In the genomic region with DNA sequence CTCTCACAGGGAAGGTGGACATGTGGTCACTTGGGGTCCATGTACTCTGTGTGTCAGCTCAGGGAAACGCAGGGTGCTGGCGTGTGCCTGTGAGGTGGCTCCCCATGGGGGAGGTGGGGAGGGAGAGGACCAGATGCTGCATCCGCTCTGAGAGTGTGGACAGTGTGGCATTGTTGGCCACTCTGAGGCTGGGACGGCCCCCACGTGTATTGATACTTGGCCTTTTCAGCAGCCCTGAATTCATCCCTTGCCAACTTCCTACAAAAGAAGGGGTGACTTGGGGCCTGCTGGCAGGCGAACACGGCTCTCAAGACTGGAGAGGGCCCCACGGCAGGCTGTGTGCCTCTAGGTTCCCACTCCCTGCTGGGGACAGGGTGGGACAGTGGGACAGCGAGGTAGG, we compare ENCODE assay signal across 18 cellular contexts.
A peak's percentile ranks its signal among the peaks of the same experiment; 100 is the strongest.
DNase-seq lines count a peak whose midpoint lies in the region; ATAC-seq and TF ChIP-seq lines count a peak whose summit lies in the region.
"Had no signal": no experiment of that assay in that cellular context is flagged by ENCODE, and none has a peak within 500 bp of the region (broad histone marks: within the 10 kb centered on the region; RNA-seq: fewer than 3 reads in every experiment).

No MANE protein-coding gene starts in this region.

- H3K9me3 Mint-ChIP-seq in CD8-positive, alpha-beta memory T cell, result no peaks in the 10 kb centered on the region

- no peaks in the 10 kb centered on the region for H3K9me3 ChIP-seq in BLaER1 treated with 17β-estradiol and CSF1 and Interleukin-3, amounts not matched to agents 10 nM and 100 nM (replicated peaks in 1 of 11)
- no peaks in the 10 kb centered on the region for H3K9me3 ChIP-seq in CD8-positive, alpha-beta memory T cell (ENCODE audit: low read length)
- no peaks in the 10 kb centered on the region for H3K9me3 ChIP-seq in effector memory CD4-positive, alpha-beta T cell (ENCODE audit: control insufficient read depth, low read length)
- H3K9me3 ChIP-seq in neuronal stem cell (replicated peaks in 1 of 2; ENCODE audit: control insufficient read depth in 2 of 2, insufficient read depth in 1 of 2, low read depth in 1 of 2, low read length in 2 of 2), result no peaks in the 10 kb centered on the region
- H3K9me3 ChIP-seq in MM.1S (replicated peaks; ENCODE audit: insufficient read depth, low read length), result no peaks in the 10 kb centered on the region
- H3K9me3 ChIP-seq: BE2C, colonic mucosa, tibial nerve had no signal

- CTCF ChIA-PET in CD8-positive, alpha-beta memory T cell (lab: Charles Lee), result interaction anchor here (0.7 to 5.6 kb wide), 8 partner anchors 11 to 122 kb away, joined by 3 to 48 read pairs (median 6); no protein-coding TSS in a partner anchor

- H3K36me3 ChIP-seq in BLaER1 treated with 17β-estradiol and CSF1 and Interleukin-3, amounts not matched to agents 10 nM and 100 nM, result no peaks in the 10 kb centered on the region
- no peaks in the 10 kb centered on the region for H3K36me3 ChIP-seq in CD8-positive, alpha-beta memory T cell (ENCODE audit: insufficient read depth, low read length)
- H3K36me3 ChIP-seq in effector memory CD4-positive, alpha-beta T cell (ENCODE audit: control insufficient read depth, insufficient read depth, low read length), result no peaks in the 10 kb centered on the region
- H3K36me3 ChIP-seq in neuronal stem cell (replicated peaks in 1 of 2; ENCODE audit: control insufficient read depth in 2 of 2, insufficient read depth in 2 of 2, low read length in 2 of 2) (no peaks in the 10 kb centered on the region), MM.1S (replicated peaks; ENCODE audit: insufficient read depth, low read length) (no peaks in the 10 kb centered on the region)
- H3K36me3 ChIP-seq: BE2C, colonic mucosa, tibial nerve had no signal

- H2BK12ac ChIP-seq in neuronal stem cell (ENCODE audit: low read length), result no peak overlapping the region

- H3K18ac ChIP-seq in neuronal stem cell (ENCODE audit: low read length), result peak overlapping the region; percentile 48

- H3K27me3 ChIP-seq in BLaER1 treated with 17β-estradiol and CSF1 and Interleukin-3, amounts not matched to agents 10 nM and 100 nM, result peaks cover 0 to 10% (median 0%) of the 10 kb centered on the region in 11 experiments; a peak in 2 of 22 replicates
- H3K27me3 ChIP-seq in CD8-positive, alpha-beta memory T cell (ENCODE audit: insufficient read depth, low read length, poor library complexity, severe bottlenecking), result no peaks in the 10 kb centered on the region
- no peaks in the 10 kb centered on the region for H3K27me3 ChIP-seq in effector memory CD4-positive, alpha-beta T cell (replicated peaks; ENCODE audit: control insufficient read depth, insufficient read depth, low read length, poor library complexity, severe bottlenecking)
- H3K27me3 ChIP-seq in neuronal stem cell (ENCODE audit: control insufficient read depth in 3 of 3, insufficient read depth in 3 of 3, low read depth in 1 of 3, low read length in 3 of 3), result peaks cover 0 to 3% (median 0%) of the 10 kb centered on the region in 3 experiments
- H3K27me3 ChIP-seq in MM.1S (replicated peaks; ENCODE audit: insufficient read depth, low read length), result no peaks in the 10 kb centered on the region
- H3K27me3 ChIP-seq: BE2C, colonic mucosa, tibial nerve had no signal

- no peak overlapping the region for H2BK15ac ChIP-seq in neuronal stem cell (ENCODE audit: low read length)

- peaks cover 0 to 6% (median 1%) of the 10 kb centered on the region in 3 donors for H3K36me3 Mint-ChIP-seq in CD8-positive, alpha-beta memory T cell

- POLR2A ChIA-PET in CD8-positive, alpha-beta memory T cell (lab: Charles Lee), result interaction anchor here (1.1 to 5.0 kb wide), 2 partner anchors 19 to 23 kb away, joined by 3 to 51 read pairs; no protein-coding TSS in a partner anchor

- no peak overlapping the region for H2BK120ac ChIP-seq in neuronal stem cell (ENCODE audit: low read depth, low read length)

- no CpG with 5 or more reads among the region's 9 CpGs for WGBS in neuronal stem cell (ENCODE audit: extremely low coverage in 2 of 2, insufficient read length in 2 of 2, insufficient replicate concordance in 1 of 2), 2 donors

- no peak for TF ChIP-seq CTCF in MM.1S (IDR thresholded peaks at IDR 0.05; ENCODE audit: low read length)

- peak overlapping the region in 8 of 11 experiments; percentile 29 to 80 (median 70); a peak in 13 of 22 replicates for H3K27ac ChIP-seq in BLaER1 treated with 17β-estradiol and CSF1 and Interleukin-3, amounts not matched to agents 10 nM and 100 nM
- H3K27ac ChIP-seq in CD8-positive, alpha-beta memory T cell (ENCODE audit: low read depth, low read length), result peak overlapping the region; percentile 25
- H3K27ac ChIP-seq in effector memory CD4-positive, alpha-beta T cell (ENCODE audit: insufficient read depth, low read length, poor library complexity, severe bottlenecking), result peak overlapping the region; percentile 12
- no peak overlapping the region for H3K27ac ChIP-seq in neuronal stem cell (replicated peaks; ENCODE audit: low read length)
- no peak overlapping the region for H3K27ac ChIP-seq in MM.1S (ENCODE audit: low read length)
- H3K27ac ChIP-seq: colonic mucosa, tibial nerve had no signal

- H4K20me1 ChIP-seq in BLaER1 treated with 17β-estradiol and CSF1 and Interleukin-3, amounts not matched to agents 10 nM and 100 nM, result peaks cover 0 to 19% (median 0%) of the 10 kb centered on the region in 11 experiments; a peak in 5 of 22 replicates
- no peaks in the 10 kb centered on the region for H4K20me1 ChIP-seq in MM.1S (ENCODE audit: insufficient read depth, low read length)

- H3K14ac ChIP-seq in neuronal stem cell (ENCODE audit: low read length), result no peak overlapping the region

- H2BK5ac ChIP-seq in neuronal stem cell (ENCODE audit: low read length), result peak overlapping the region; percentile 30

- no peaks in the 10 kb centered on the region for H3K27me3 Mint-ChIP-seq in CD8-positive, alpha-beta memory T cell

- DNase-seq in CD8-positive, alpha-beta memory T cell, result peak in 1 of 5 donors; percentile 42
- DNase-seq in effector memory CD4-positive, alpha-beta T cell, result no peak
- DNase-seq in neuronal stem cell (ENCODE audit: low spot score) (no peak), MM.1S (no peak), EL (no peak), T-helper 1 cell (no peak)
- DNase-seq: activated CD4-positive, CD25-positive, alpha-beta regulatory T cell treated with anti-CD3 and anti-CD28 coated beads, Interleukin-2, amount 50 U/mL, for 72 hours; activated T-cell treated with anti-CD3 and anti-CD28 coated beads, Interleukin-2, amount 50 U/mL, for 1 hour; BE2C; DND-41; mesenchymal stem cell; NCI-H524 treated with DMSO at 0.1 percent for 48 hours; SIG-M5; stimulated activated CD4-positive, alpha-beta T cell treated with anti-CD3 and anti-CD28 coated beads, Interleukin-4, amount 100 ng/mL, for 1 hour had no signal

- H3K4me3 ChIP-seq in BLaER1 treated with 17β-estradiol and CSF1 and Interleukin-3, amounts not matched to agents 10 nM and 100 nM, result peak overlapping the region in 1 of 10 experiments; percentile 9; a peak in 2 of 20 replicates
- no peak overlapping the region for H3K4me3 ChIP-seq in CD8-positive, alpha-beta memory T cell (ENCODE audit: low read length)
- no peak overlapping the region for H3K4me3 ChIP-seq in effector memory CD4-positive, alpha-beta T cell (ENCODE audit: insufficient read depth, low read depth, low read length, poor library complexity, severe bottlenecking)
- H3K4me3 ChIP-seq in neuronal stem cell (ENCODE audit: low read length in 2 of 2) (no peak overlapping the region), MM.1S (ENCODE audit: low read length) (no peak overlapping the region)
- H3K4me3 ChIP-seq: colonic mucosa, tibial nerve had no signal

- H3K79me1 ChIP-seq in neuronal stem cell (ENCODE audit: low read depth, low read length), result peaks cover 5% of the 10 kb centered on the region

- H3K23ac ChIP-seq in neuronal stem cell (ENCODE audit: low read depth, low read length, poor library complexity), result peak overlapping the region; percentile 53

- H4K8ac ChIP-seq in neuronal stem cell (ENCODE audit: low read depth, low read length), result peak overlapping the region; percentile 50

- H3K9me2 ChIP-seq in MM.1S (replicated peaks; ENCODE audit: insufficient read depth, low read length), result no peaks in the 10 kb centered on the region

- peaks cover 65 to 84% (median 73%) of the 10 kb centered on the region in 3 donors for H3K4me1 Mint-ChIP-seq in CD8-positive, alpha-beta memory T cell

- peak overlapping the region; percentile 92 to 100 (median 98) for H3K27ac Mint-ChIP-seq in CD8-positive, alpha-beta memory T cell

- H3K79me2 ChIP-seq in MM.1S (ENCODE audit: low read length), result peaks cover 20% of the 10 kb centered on the region

- H2AFZ ChIP-seq in neuronal stem cell (ENCODE audit: low read length) (no peak overlapping the region), MM.1S (ENCODE audit: low read length) (no peak overlapping the region)

- H3K4ac ChIP-seq in neuronal stem cell (ENCODE audit: low read length), result no peak overlapping the region

- H4K91ac ChIP-seq in neuronal stem cell (ENCODE audit: low read depth, low read length, poor library complexity), result no peak overlapping the region

- H3K4me1 ChIP-seq in BLaER1 treated with 17β-estradiol and CSF1 and Interleukin-3, amounts not matched to agents 10 nM and 100 nM, result peaks cover 49 to 98% (median 85%) of the 10 kb centered on the region in 10 experiments
- peaks cover 72% of the 10 kb centered on the region for H3K4me1 ChIP-seq in CD8-positive, alpha-beta memory T cell (ENCODE audit: insufficient read depth, low read length)
- peaks cover 40% of the 10 kb centered on the region for H3K4me1 ChIP-seq in effector memory CD4-positive, alpha-beta T cell (ENCODE audit: control insufficient read depth, insufficient read depth, low read length, poor library complexity, severe bottlenecking)
- H3K4me1 ChIP-seq in neuronal stem cell (ENCODE audit: control insufficient read depth in 2 of 2, insufficient read depth in 1 of 2, low read depth in 1 of 2, low read length in 2 of 2) (peaks cover 0 to 1% of the 10 kb centered on the region in 2 donors), MM.1S (ENCODE audit: low read length) (peaks cover 18% of the 10 kb centered on the region)
- H3K4me1 ChIP-seq: BE2C, colonic mucosa had no signal

- H3K9ac ChIP-seq in BLaER1 treated with 17β-estradiol and CSF1 and Interleukin-3, amounts not matched to agents 10 nM and 100 nM, result peak overlapping the region in 6 of 11 experiments; percentile 13 to 73 (median 70); a peak in 8 of 22 replicates
- H3K9ac ChIP-seq in neuronal stem cell (ENCODE audit: low read depth, low read length, poor library complexity), result peak overlapping the region; percentile 68
- H3K9ac ChIP-seq in MM.1S (ENCODE audit: low read length), result no peak overlapping the region

- peaks cover 17% of the 10 kb centered on the region for H3F3A ChIP-seq in MM.1S (ENCODE audit: insufficient read depth, low read length)

- peak overlapping the region in 1 of 7 donors; percentile 36 for H3K4me3 Mint-ChIP-seq in CD8-positive, alpha-beta memory T cell

- H2AK5ac ChIP-seq in neuronal stem cell (ENCODE audit: low read depth, low read length), result no peak overlapping the region

- ATAC-seq in GM19397 (IDR thresholded peaks at IDR 0.05; ENCODE audit: unreplicated experiment), result no peak

- H3K4me2 ChIP-seq in BLaER1 treated with 17β-estradiol and CSF1 and Interleukin-3, amounts not matched to agents 10 nM and 100 nM, result peak overlapping the region; percentile 90 to 99 (median 95)
- H3K4me2 ChIP-seq in neuronal stem cell (ENCODE audit: insufficient read depth, low read length, poor library complexity, severe bottlenecking) (no peak overlapping the region), MM.1S (ENCODE audit: low read depth, low read length) (no peak overlapping the region)

Comparison
In these comparisons a context has a peak if more than half of its experiments do, and no peak if none do; other contexts are left out.
1. H3K27ac ChIP-seq: peak in BLaER1 treated with 17β-estradiol and CSF1 and Interleukin-3, amounts not matched to agents 10 nM and 100 nM (8 of 11), CD8-positive, alpha-beta memory T cell (single experiment) and effector memory CD4-positive, alpha-beta T cell (single experiment); none in neuronal stem cell (single experiment) and MM.1S (single experiment).
2. H3K4me2 ChIP-seq: peak in BLaER1 treated with 17β-estradiol and CSF1 and Interleukin-3, amounts not matched to agents 10 nM and 100 nM (11 of 11); none in neuronal stem cell (single experiment) and MM.1S (single experiment).